ENCODE assay signal across 8 cellular contexts in the genomic region with DNA sequence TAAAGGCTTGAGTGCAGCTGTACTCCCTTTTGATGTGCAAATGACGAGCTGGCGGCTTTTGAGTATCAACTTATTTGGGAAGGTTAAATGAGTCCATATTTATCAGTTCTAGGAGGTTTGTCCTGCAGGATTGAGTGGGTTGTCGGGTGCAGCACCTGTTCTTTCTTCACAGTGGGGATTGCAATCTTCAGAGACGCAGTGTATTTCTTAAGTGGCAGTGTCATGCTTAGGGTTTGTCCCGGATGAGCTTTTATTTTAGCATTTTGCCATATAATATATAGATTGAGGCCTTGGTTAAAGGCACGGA. TPM values are rescaled to one million over a fixed set of nuclear protein-coding genes. Genes with fewer than 3 reads are reported as not detected.
DNase-seq lines count a peak whose midpoint lies in the region; ATAC-seq and TF ChIP-seq lines count a peak whose summit lies in the region.

No MANE protein-coding gene starts in this region.

- intact Hi-C loops in ascending aorta (cut with DNase I) = loop anchor here (2.0 to 5.0 kb wide), 5 partner anchors 241 to 1094 kb away; a partner anchor contains a TSS
- intact Hi-C loops in right lobe of liver (cut with DNase I) = loop anchor here in 1 of 2 donors (10.0 kb wide), 1 partner anchor 411 kb away; no protein-coding TSS in a partner anchor
- intact Hi-C loops in tibial artery (cut with DNase I; ENCODE audit: low total_unique reads) = loop anchor here (5.0 kb wide), 1 partner anchor 409 kb away; no protein-coding TSS in a partner anchor

- H3K36me3 ChIP-seq in ascending aorta (no peaks in the 10 kb centered on the region), right lobe of liver (no peaks in the 10 kb centered on the region), tibial artery (no peaks in the 10 kb centered on the region)

- H3K4me3 ChIP-seq in ascending aorta (peak overlapping the region; percentile 87 to 95), right lobe of liver (peak overlapping the region in 2 of 3 donors; percentile 64 to 80), tibial artery (peak overlapping the region; percentile 79 to 88)

- no peak for ATAC-seq in activated T-cell treated with anti-CD3 and anti-CD28 coated beads, Interleukin-2, amount 50 U/mL, for 4 hours
- ATAC-seq in right lobe of liver = no peak
- no peak for ATAC-seq in GM18861 (IDR thresholded peaks at IDR 0.05; ENCODE audit: unreplicated experiment)

- H3K4me3 Mint-ChIP-seq in activated T-cell treated with anti-CD3 and anti-CD28 coated beads, Interleukin-2, amount 50 U/mL, for 4 hours = peak overlapping the region; percentile 97

- WGBS in right lobe of liver (ENCODE audit: insufficient coverage, low coverage, low lambda C conversion rate, missing lambda C conversion rate) = 42% methylated on average over 5 of the region's 6 CpGs

- no peak for DNase-seq in activated T-cell treated with anti-CD3 and anti-CD28 coated beads, Interleukin-2, amount 50 U/mL, for 4 hours
- no peak for DNase-seq in activated T-cell treated with anti-CD3 and anti-CD28 coated beads, Interleukin-2, amount 50 U/mL, for 48 hours
- DNase-seq in ascending aorta (ENCODE audit: low spot score in 2 of 2) (no peak), right lobe of liver (no peak), tibial artery (no peak), iPS-NIHi7 (ENCODE audit: extremely low spot score) (no peak)
- no peak for DNase-seq in activated effector memory CD4-positive, alpha-beta T cell treated with anti-CD3 and anti-CD28 coated beads, Interleukin-2, amount 50 U/mL, for 16 hours

- no peaks in the 10 kb centered on the region for H3K36me3 Mint-ChIP-seq in activated T-cell treated with anti-CD3 and anti-CD28 coated beads, Interleukin-2, amount 50 U/mL, for 4 hours (ENCODE audit: insufficient read depth)

- no peak for TF ChIP-seq POLR2A in right lobe of liver (IDR thresholded peaks at IDR 0.05)

- H3K27ac ChIP-seq in ascending aorta (peak overlapping the region; percentile 92 to 95), right lobe of liver (no peak overlapping the region), tibial artery (peak overlapping the region; percentile 94 to 95)

- peaks cover 0 to 11% of the 10 kb centered on the region in 2 donors for H3K4me1 ChIP-seq in ascending aorta
- H3K4me1 ChIP-seq in right lobe of liver = peaks cover 0 to 3% (median 0%) of the 10 kb centered on the region in 4 donors
- H3K4me1 ChIP-seq in tibial artery = peaks cover 0 to 9% (median 4%) of the 10 kb centered on the region in 4 donors

- H3K4me1 Mint-ChIP-seq in activated T-cell treated with anti-CD3 and anti-CD28 coated beads, Interleukin-2, amount 50 U/mL, for 4 hours (ENCODE audit: low read depth) = peaks cover 35% of the 10 kb centered on the region

- TF ChIP-seq CTCF in ascending aorta (IDR thresholded peaks at IDR 0.05) (no peak), right lobe of liver (IDR thresholded peaks at IDR 0.05) (no peak), tibial artery (IDR thresholded peaks at IDR 0.05) (no peak)

- no peaks in the 10 kb centered on the region for H3K9me3 Mint-ChIP-seq in activated T-cell treated with anti-CD3 and anti-CD28 coated beads, Interleukin-2, amount 50 U/mL, for 4 hours

- H3K27me3 Mint-ChIP-seq in activated T-cell treated with anti-CD3 and anti-CD28 coated beads, Interleukin-2, amount 50 U/mL, for 4 hours (ENCODE audit: low read depth) = no peaks in the 10 kb centered on the region

- H3K27me3 ChIP-seq in ascending aorta = no peaks in the 10 kb centered on the region
- no peaks in the 10 kb centered on the region for H3K27me3 ChIP-seq in right lobe of liver
- no peaks in the 10 kb centered on the region for H3K27me3 ChIP-seq in tibial artery

- no peaks in the 10 kb centered on the region for H3K9me3 ChIP-seq in ascending aorta
- no peaks in the 10 kb centered on the region for H3K9me3 ChIP-seq in right lobe of liver
- H3K9me3 ChIP-seq in tibial artery = no peaks in the 10 kb centered on the region

RNA-seq across cellular contexts. Expression of a gene that starts 1.2 kb away (rescaled TPM):
- total RNA-seq in activated T-cell treated with anti-CD3 and anti-CD28 coated beads, Interleukin-2, amount 50 U/mL, for 4 hours = 10 to 100 TPM; 29.2 to 38.4 (median 30.9) TPM
- total RNA-seq in ascending aorta (12.9 TPM), right lobe of liver (1 to 10 TPM; 2.6 to 4.9 (median 3.5) TPM)

Comparison
In these comparisons a context has a peak if more than half of its experiments do, and no peak if none do; other contexts are left out.
1. H3K27ac ChIP-seq: peak in ascending aorta (2 of 2) and tibial artery (2 of 2); none in right lobe of liver (0 of 3).
2. Peak in every context shown above with its lines, with median percentiles within 50 percentile points of each other: H3K4me3 ChIP-seq.